In genomic region chr1:44778705-44779576, GRCh38 we compare ENCODE assay signal across 16 cellular contexts. TPM values are rescaled to one million over a fixed set of nuclear protein-coding genes. Genes with fewer than 3 reads are reported as not detected.
A peak's percentile ranks its signal among the peaks of the same experiment; 100 is the strongest.
DNase-seq lines count a peak whose midpoint lies in the region; ATAC-seq and TF ChIP-seq lines count a peak whose summit lies in the region.
"Had no signal": no experiment of that assay in that cellular context is flagged by ENCODE, and none has a peak within 500 bp of the region (broad histone marks: within the 10 kb centered on the region; RNA-seq: fewer than 3 reads in every experiment).

No MANE protein-coding gene starts in this region.

- no peak overlapping the region for H3K4me3 ChIP-seq in adipocyte (ENCODE audit: low read length)
- H3K4me3 ChIP-seq: lung, ovary had no signal

- DNase-seq in activated CD8-positive, alpha-beta memory T cell treated with anti-CD3 and anti-CD28 coated beads, Interleukin-2, amount 10 ng/mL, durations not matched to agents 7 days and 5 days: no peak
- no peak for DNase-seq in activated CD8-positive, alpha-beta memory T cell treated with anti-CD3 and anti-CD28 coated beads, Interleukin-2, amount 50 U/mL, for 48 hours
- no peak for DNase-seq in adipocyte (ENCODE audit: low read depth)
- no peak for DNase-seq in neural crest cell (ENCODE audit: low read depth, low spot score)
- DNase-seq in GM03348 (ENCODE audit: low spot score): no peak
- DNase-seq in GDM1 (lab: John Stamatoyannopoulos, UW): no peak
- DNase-seq: hypothalamus, IMR-90, NCI-H187 treated with DMSO at 0.1 percent for 48 hours, NCI-H526 treated with DMSO at 0.1 percent for 48 hours, ovary had no signal

- TF ChIP-seq CTCF in neural crest cell (conservative IDR thresholded peaks at IDR 0.05): no peak

- no peaks in the 10 kb centered on the region for H3K9me3 Mint-ChIP-seq in activated CD8-positive, alpha-beta memory T cell treated with anti-CD3 and anti-CD28 coated beads, Interleukin-2, amount 10 ng/mL, durations not matched to agents 7 days and 5 days (ENCODE audit: low read depth)
- H3K9me3 Mint-ChIP-seq in IgD-negative memory B cell (no peaks in the 10 kb centered on the region), neural crest cell (no peaks in the 10 kb centered on the region)

- peaks cover 33% of the 10 kb centered on the region for H3K4me1 ChIP-seq in adipocyte (ENCODE audit: control insufficient read depth, insufficient read depth, low read length)

- H3K36me3 ChIP-seq in adipocyte (ENCODE audit: control insufficient read depth, insufficient read depth, low read length, severe bottlenecking): peaks cover 51% of the 10 kb centered on the region
- H3K36me3 ChIP-seq: ovary had no signal

- no peak for ATAC-seq in activated CD8-positive, alpha-beta memory T cell treated with anti-CD3 and anti-CD28 coated beads, Interleukin-2, amount 10 ng/mL, durations not matched to agents 7 days and 5 days
- ATAC-seq in GM19467 (IDR thresholded peaks at IDR 0.05; ENCODE audit: unreplicated experiment): no peak

- no peaks in the 10 kb centered on the region for H3K27me3 Mint-ChIP-seq in activated CD8-positive, alpha-beta memory T cell treated with anti-CD3 and anti-CD28 coated beads, Interleukin-2, amount 10 ng/mL, durations not matched to agents 7 days and 5 days
- H3K27me3 Mint-ChIP-seq in IgD-negative memory B cell (no peaks in the 10 kb centered on the region), neural crest cell (ENCODE audit: low read depth) (peaks cover 5% of the 10 kb centered on the region)

- H3K27ac Mint-ChIP-seq in activated CD8-positive, alpha-beta memory T cell treated with anti-CD3 and anti-CD28 coated beads, Interleukin-2, amount 10 ng/mL, durations not matched to agents 7 days and 5 days: peak overlapping the region; percentile 66
- H3K27ac Mint-ChIP-seq in IgD-negative memory B cell (peak overlapping the region in 2 of 3 donors; percentile 74 to 86), neural crest cell (ENCODE audit: unreplicated experiment) (peak overlapping the region; percentile 28)

- H3K4me3 Mint-ChIP-seq in activated CD8-positive, alpha-beta memory T cell treated with anti-CD3 and anti-CD28 coated beads, Interleukin-2, amount 10 ng/mL, durations not matched to agents 7 days and 5 days: peak overlapping the region; percentile 14
- peak overlapping the region in 3 of 4 donors; percentile 9 to 97 (median 58) for H3K4me3 Mint-ChIP-seq in IgD-negative memory B cell
- H3K4me3 Mint-ChIP-seq in neural crest cell: peak overlapping the region; percentile 90

- H3K9me3 ChIP-seq in adipocyte (ENCODE audit: control insufficient read depth, low read length): no peaks in the 10 kb centered on the region
- H3K9me3 ChIP-seq: ovary had no signal

- CTCF ChIA-PET in activated CD8-positive, alpha-beta memory T cell treated with anti-CD3 and anti-CD28 coated beads, Interleukin-2, amount 10 ng/mL, durations not matched to agents 7 days and 5 days (lab: Charles Lee): interaction anchor here (1.2 kb wide), 1 partner anchor 8 kb away, joined by 3 read pairs; no protein-coding TSS in a partner anchor

- H3K27me3 ChIP-seq in adipocyte (replicated peaks; ENCODE audit: control insufficient read depth, insufficient read depth, low read length): no peaks in the 10 kb centered on the region
- H3K27me3 ChIP-seq: ovary had no signal

- H3K36me3 Mint-ChIP-seq in activated CD8-positive, alpha-beta memory T cell treated with anti-CD3 and anti-CD28 coated beads, Interleukin-2, amount 10 ng/mL, durations not matched to agents 7 days and 5 days: peaks cover 67% of the 10 kb centered on the region
- peaks cover 7% of the 10 kb centered on the region for H3K36me3 Mint-ChIP-seq in IgD-negative memory B cell
- H3K36me3 Mint-ChIP-seq in neural crest cell (ENCODE audit: low read depth): peaks cover 38% of the 10 kb centered on the region

- H3K9ac ChIP-seq in adipocyte (ENCODE audit: low read length): peak overlapping the region; percentile 97

- H3K4me1 Mint-ChIP-seq in activated CD8-positive, alpha-beta memory T cell treated with anti-CD3 and anti-CD28 coated beads, Interleukin-2, amount 10 ng/mL, durations not matched to agents 7 days and 5 days: peaks cover 54% of the 10 kb centered on the region
- peaks cover 22 to 35% (median 26%) of the 10 kb centered on the region in 3 donors for H3K4me1 Mint-ChIP-seq in IgD-negative memory B cell
- peaks cover 47% of the 10 kb centered on the region for H3K4me1 Mint-ChIP-seq in neural crest cell

RNA-seq across cellular contexts. Expression of gene RPS8, which starts 3.6 kb away (rescaled TPM):
- total RNA-seq in activated CD8-positive, alpha-beta memory T cell treated with anti-CD3 and anti-CD28 coated beads, Interleukin-2, amount 10 ng/mL, durations not matched to agents 7 days and 5 days: 1,000 to 10,000 TPM; 1,353 to 1,538 TPM
- 1,590 TPM for polyA plus RNA-seq in IgD-negative memory B cell
- 2,216 and 2,317 TPM in 2 replicates for total RNA-seq in neural crest cell

RNA-seq across cellular contexts. Expression of gene BEST4, which starts 9.0 kb away (rescaled TPM):
- total RNA-seq in activated CD8-positive, alpha-beta memory T cell treated with anti-CD3 and anti-CD28 coated beads, Interleukin-2, amount 10 ng/mL, durations not matched to agents 7 days and 5 days: under 1 TPM; 0.73 to 0.79 TPM
- polyA plus RNA-seq in IgD-negative memory B cell: 0.94 TPM
- total RNA-seq in neural crest cell: 0.14 and 0.23 TPM in 2 replicates
- total RNA-seq: Daoy, IMR-90 had no signal

RNA-seq across cellular contexts. Expression of gene PLK3, which starts 21.2 kb away (rescaled TPM):
- total RNA-seq in activated CD8-positive, alpha-beta memory T cell treated with anti-CD3 and anti-CD28 coated beads, Interleukin-2, amount 10 ng/mL, durations not matched to agents 7 days and 5 days: 10 to 100 TPM; 43.1 to 48.9 TPM
- 9.6 TPM for polyA plus RNA-seq in IgD-negative memory B cell
- 15.3 and 15.7 TPM in 2 replicates for total RNA-seq in neural crest cell

RNA-seq across cellular contexts. Expression of gene DYNLT4, which starts 28.2 kb away (rescaled TPM):
- 1 to 10 TPM in 1 of 2 experiments, under 1 TPM in 1; 0.40 to 1.3 TPM for total RNA-seq in activated CD8-positive, alpha-beta memory T cell treated with anti-CD3 and anti-CD28 coated beads, Interleukin-2, amount 10 ng/mL, durations not matched to agents 7 days and 5 days
- not detected for polyA plus RNA-seq in IgD-negative memory B cell
- not detected in 2 replicates for total RNA-seq in neural crest cell
- total RNA-seq: Daoy, epithelial cell of proximal tubule, IMR-90 had no signal
- polyA plus RNA-seq: IMR-90 had no signal

RNA-seq across cellular contexts. Expression of gene BTBD19, which starts 29.4 kb away (rescaled TPM):
- 1 to 10 TPM; 3.7 to 4.5 TPM for total RNA-seq in activated CD8-positive, alpha-beta memory T cell treated with anti-CD3 and anti-CD28 coated beads, Interleukin-2, amount 10 ng/mL, durations not matched to agents 7 days and 5 days
- polyA plus RNA-seq in IgD-negative memory B cell: not detected
- total RNA-seq in neural crest cell: 5.5 and 6.5 TPM in 2 replicates

Comparison
In these comparisons a context has a peak if more than half of its experiments do, and no peak if none do; other contexts are left out.
1. H3K27ac Mint-ChIP-seq: peak in every context shown above with its lines; median percentile 80 in IgD-negative memory B cell; 66 in activated CD8-positive, alpha-beta memory T cell treated with anti-CD3 and anti-CD28 coated beads, Interleukin-2, amount 10 ng/mL, durations not matched to agents 7 days and 5 days; 28 in neural crest cell.
2. H3K4me3 Mint-ChIP-seq: peak in every context shown above with its lines; median percentile 90 in neural crest cell; 58 in IgD-negative memory B cell; 14 in activated CD8-positive, alpha-beta memory T cell treated with anti-CD3 and anti-CD28 coated beads, Interleukin-2, amount 10 ng/mL, durations not matched to agents 7 days and 5 days.